In the genomic region with DNA sequence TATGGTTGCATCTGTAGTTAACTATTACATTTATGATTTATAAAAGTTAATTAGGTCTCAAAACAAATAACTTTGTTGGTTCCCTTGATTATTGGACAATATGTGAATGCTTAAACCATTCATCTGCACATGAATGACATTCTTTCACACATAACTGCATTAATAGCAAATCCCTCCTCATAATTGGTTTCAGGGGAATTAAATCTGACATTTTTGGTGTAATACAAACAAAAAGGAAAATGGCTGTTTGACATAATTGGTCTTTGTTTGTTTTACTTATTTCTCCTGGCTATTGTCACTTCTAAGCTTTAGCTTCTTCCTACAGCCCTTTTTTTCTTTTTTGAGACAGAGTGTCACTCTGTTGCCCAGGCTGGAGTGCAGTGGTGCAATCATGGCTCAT, we compare ENCODE assay signal across 1 cellular context.
TF ChIP-seq lines count a peak whose summit lies in the region.

No MANE protein-coding gene starts in this region.

TF ChIP-seq in WTC11, 78 proteins besides CTCF, POLR2A, EP300 and RAD21 (continued from another document):
- TF ChIP-seq, protein P1, sequence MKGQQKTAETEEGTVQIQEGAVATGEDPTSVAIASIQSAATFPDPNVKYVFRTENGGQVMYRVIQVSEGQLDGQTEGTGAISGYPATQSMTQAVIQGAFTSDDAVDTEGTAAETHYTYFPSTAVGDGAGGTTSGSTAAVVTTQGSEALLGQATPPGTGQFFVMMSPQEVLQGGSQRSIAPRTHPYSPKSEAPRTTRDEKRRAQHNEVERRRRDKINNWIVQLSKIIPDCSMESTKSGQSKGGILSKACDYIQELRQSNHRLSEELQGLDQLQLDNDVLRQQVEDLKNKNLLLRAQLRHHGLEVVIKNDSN (CRISPR knock-in tag; IDR thresholded peaks at IDR 0.05), result no peak
- no peak for TF ChIP-seq OVOL2 (CRISPR knock-in tag; IDR thresholded peaks at IDR 0.05; ENCODE audit: borderline replicate concordance)
